In the genomic region with DNA sequence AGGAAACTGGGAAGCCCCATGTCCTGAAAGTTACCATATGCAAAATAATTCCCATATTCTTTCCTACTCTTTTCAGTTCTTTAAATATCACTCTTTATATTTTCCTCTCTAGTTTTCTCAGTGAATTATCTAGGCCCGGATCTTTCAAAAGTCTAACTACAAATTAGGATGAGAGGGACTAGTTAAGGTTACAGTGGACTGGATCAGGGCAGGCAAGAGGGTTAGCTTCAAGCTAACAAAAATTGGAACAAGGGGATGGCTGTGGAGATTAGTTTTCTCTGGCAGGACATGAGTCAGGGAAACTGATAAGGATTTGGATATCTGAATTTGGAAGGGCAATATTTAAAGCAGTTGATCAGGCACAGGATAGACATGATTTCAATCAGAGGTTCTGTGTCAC, we compare ENCODE assay signal across 34 cellular contexts.
"Had no signal": no experiment of that assay in that cellular context is flagged by ENCODE, and none has a peak within 500 bp of the region (broad histone marks: within the 10 kb centered on the region; RNA-seq: fewer than 3 reads in every experiment).

No MANE protein-coding gene starts in this region.

- DNase-seq: Karpas-422, Kasumi-1, MG63, MM.1S, MV-4-11, NCI-H1048, NCI-H1092, NCI-H1092 treated with DMSO at 0.1 percent for 48 hours, NCI-H1105, NCI-H1105 treated with DMSO at 0.1 percent for 48 hours, NCI-H1417, NCI-H1417 treated with DMSO at 0.1 percent for 48 hours, NCI-H1436, NCI-H1436 treated with DMSO at 0.1 percent for 48 hours, NCI-H146, NCI-H1694, NCI-H1694 treated with DMSO at 0.1 percent for 48 hours, NCI-H187, NCI-H187 treated with DMSO at 0.1 percent for 48 hours, NCI-H1930, NCI-H2029, NCI-H2029 treated with DMSO at 0.1 percent for 48 hours, NCI-H2081, NCI-H2081 treated with DMSO at 0.1 percent for 48 hours, NCI-H2107, NCI-H2171, NCI-H2171 treated with DMSO at 0.1 percent for 48 hours, NCI-H2227 treated with DMSO at 0.1 percent for 48 hours, NCI-H226, NCI-H345, NCI-H446, NCI-H446 treated with DMSO at 0.1 percent for 48 hours, NCI-H510A, NCI-H510A treated with DMSO at 0.1 percent for 48 hours had no signal

- H3K9me3 ChIP-seq: MG63 had no signal

- H3K4me3 ChIP-seq: MG63 had no signal

- H3K27me3 ChIP-seq: MG63 had no signal

- H3K36me3 ChIP-seq: MG63 had no signal
